ENCODE assay signal across 8 cellular contexts in genomic region chr1:151459331-151460046, GRCh38. TPM values are rescaled to one million over a fixed set of nuclear protein-coding genes. Genes with fewer than 3 reads are reported as not detected.
A peak's percentile ranks its signal among the peaks of the same experiment; 100 is the strongest.
DNase-seq lines count a peak whose midpoint lies in the region; ATAC-seq and TF ChIP-seq lines count a peak whose summit lies in the region.

Gene POGZ, minus strand, starts transcription at chr1:151459494. Its CDS starts 17,290 bp downstream, at chr1:151442204.

- no peaks in the 10 kb centered on the region for H3K27me3 ChIP-seq in sigmoid colon

- peaks cover 0 to 4% (median 0%) of the 10 kb centered on the region in 5 experiments for H3K9me3 Mint-ChIP-seq in brain

- H3K36me3 ChIP-seq in sigmoid colon = no peaks in the 10 kb centered on the region

- H3K36me3 Mint-ChIP-seq in brain = peaks cover 4% of the 10 kb centered on the region

- DNase-seq in NCI-H2171 (lab: John Stamatoyannopoulos, UW) = peak; percentile 96
- peak; percentile 92 for DNase-seq in UCSD-AML1 (lab: John Stamatoyannopoulos, UW; ENCODE audit: unreplicated experiment)
- peak; percentile 78 for DNase-seq in iPS DF 4.7 (ENCODE audit: extremely low read depth, low spot score)
- DNase-seq in sigmoid colon = peak; percentile 99

- WGBS in sigmoid colon, 2 donors = 13% methylated on average over 30 of the region's 30 CpGs

- H3K4me3 Mint-ChIP-seq in brain = peak within 1 kb of the TSS; percentile 87 to 94 (median 91)

- H3K27ac ChIP-seq in sigmoid colon = peak within 1 kb of the TSS; percentile 93 to 99 (median 98)

- TF ChIP-seq CTCF in brain (conservative IDR thresholded peaks at IDR 0.05) (no peak), sigmoid colon (IDR thresholded peaks at IDR 0.05) (no peak)

- H3K4me1 Mint-ChIP-seq in brain = peaks cover 44% of the 10 kb centered on the region

- peaks cover 0 to 36% (median 34%) of the 10 kb centered on the region in 4 donors for H3K4me1 ChIP-seq in sigmoid colon

- peak within 1 kb of the TSS; percentile 94 to 99 (median 96) for H3K27ac Mint-ChIP-seq in brain

- TF ChIP-seq POLR2A in GM18505 (IDR thresholded peaks at IDR 0.05; ENCODE audit: borderline replicate concordance, extremely low read depth, insufficient read depth, insufficient read length) (peak; percentile 77), sigmoid colon (IDR thresholded peaks at IDR 0.05) (peak in 1 of 2 donors; percentile 9)

- intact Hi-C loops in sigmoid colon (cut with DNase I) = loop anchor here (1.0 to 5.0 kb wide), 4 partner anchors 14 to 177 kb away; partner anchors contain the start of genes CGN, TUFT1 and ZNF687

- TF ChIP-seq EP300 in sigmoid colon (IDR thresholded peaks at IDR 0.05) = peak in 2 of 4 donors; percentile 26 to 40

- H3K9me3 ChIP-seq in sigmoid colon = no peaks in the 10 kb centered on the region

- H3K27me3 Mint-ChIP-seq in brain = peaks cover 3% of the 10 kb centered on the region

- ATAC-seq in GM18505 (IDR thresholded peaks at IDR 0.05; ENCODE audit: unreplicated experiment) = peak; percentile 51
- peak; percentile 45 for ATAC-seq in HG03060 (IDR thresholded peaks at IDR 0.05; ENCODE audit: low read depth, unreplicated experiment)
- no peak for ATAC-seq in HG03378 (IDR thresholded peaks at IDR 0.05; ENCODE audit: unreplicated experiment)

- peak within 1 kb of the TSS; percentile 78 to 94 (median 82) for H3K4me3 ChIP-seq in sigmoid colon

RNA-seq across cellular contexts. Expression of gene POGZ, which starts in this region (rescaled TPM):
- 45.9 TPM for polyA plus RNA-seq in brain (ENCODE audit: insufficient read depth, low read depth, low replicate concordance)
- 10 to 100 TPM; 40.6 to 75.3 (median 46.4) TPM for total RNA-seq in sigmoid colon
- 10 to 100 TPM in 1 of 3 donors, 1 to 10 TPM in 2; 7.2 to 24.6 (median 9.0) TPM for polyA plus RNA-seq in sigmoid colon
